Comparison of ENCODE assay signal across 22 cellular contexts in the genomic region with DNA sequence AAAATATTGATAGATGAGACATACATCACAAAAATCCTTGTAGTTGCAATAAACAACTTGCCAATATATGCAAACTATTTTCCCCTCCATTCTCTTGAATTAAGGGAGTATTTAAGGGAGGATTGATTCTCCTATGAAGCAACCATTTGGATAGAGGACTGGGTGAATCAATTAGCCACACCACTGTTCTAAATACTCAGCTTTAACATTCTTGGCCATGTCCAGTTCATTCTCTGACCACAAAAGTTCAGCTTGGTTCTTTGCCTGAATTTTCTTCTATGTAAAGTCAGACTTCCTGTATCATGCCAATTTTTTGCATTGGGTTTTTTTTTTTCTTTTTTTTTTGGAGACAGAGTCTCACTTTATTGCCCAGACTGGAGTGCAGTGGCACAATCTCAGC. TPM values are rescaled to one million over a fixed set of nuclear protein-coding genes. Genes with fewer than 3 reads are reported as not detected.
DNase-seq lines count a peak whose midpoint lies in the region; ATAC-seq, FAIRE-seq and TF ChIP-seq lines count a peak whose summit lies in the region.
"Had no signal": no experiment of that assay in that cellular context is flagged by ENCODE, and none has a peak within 500 bp of the region (broad histone marks: within the 10 kb centered on the region; RNA-seq: fewer than 3 reads in every experiment).

No MANE protein-coding gene starts in this region.

- peaks cover 13% of the 10 kb centered on the region for H3K4me1 Mint-ChIP-seq in osteocyte (ENCODE audit: unreplicated experiment)

- H3K4me2 ChIP-seq in HCT116 (ENCODE audit: low read length) = 0 out of 2 replicates have a peak overlapping the region, but pooled peaks have one; percentile 25

- no peaks in the 10 kb centered on the region for H3K36me3 ChIP-seq in HCT116 (ENCODE audit: control insufficient read depth in 1 of 2, insufficient read depth in 2 of 2, low read length in 2 of 2)
- H3K36me3 ChIP-seq: heart right ventricle had no signal

- no peak overlapping the region for H3K4me3 Mint-ChIP-seq in osteocyte (ENCODE audit: unreplicated experiment)
- H3K4me3 Mint-ChIP-seq: brain, memory B cell, nephron progenitor cell had no signal

- no peaks in the 10 kb centered on the region for H3K27me3 Mint-ChIP-seq in osteocyte (ENCODE audit: unreplicated experiment)
- H3K27me3 Mint-ChIP-seq: brain, memory B cell had no signal

- CTCF ChIA-PET in HCT116 (lab: Charles Lee) = no interaction called here

- in situ Hi-C loops in astrocyte of the cerebellum (cut with HindIII; ENCODE audit: low sequenced_read_pairs) = no loop called here

- H3K4me3 ChIP-seq in HCT116 (replicated peaks in 1 of 2; ENCODE audit: low read depth in 1 of 2, low read length in 2 of 2) (no peak overlapping the region), astrocyte of the cerebellum (ENCODE audit: low read depth, low read length) (no peak overlapping the region), foreskin fibroblast (ENCODE audit: low read depth in 1 of 2, low read length in 2 of 2) (no peak overlapping the region)
- H3K4me3 ChIP-seq: heart right ventricle had no signal

- FAIRE-seq in frontal cortex (lab: Jason Lieb, UNC) = no peak
- FAIRE-seq: H1, keratinocyte had no signal

- peaks cover 40 to 52% of the 10 kb centered on the region in 2 experiments for H3K4me1 ChIP-seq in HCT116 (ENCODE audit: control insufficient read depth in 1 of 2, insufficient read depth in 2 of 2, low read length in 2 of 2)

- H3K9me3 ChIP-seq in HCT116 (ENCODE audit: control insufficient read depth in 1 of 2, insufficient read depth in 1 of 2, low read depth in 1 of 2, low read length in 2 of 2) = no peaks in the 10 kb centered on the region
- H3K9me3 ChIP-seq: heart right ventricle had no signal

- no peaks in the 10 kb centered on the region for H3K79me2 ChIP-seq in HCT116 (ENCODE audit: insufficient read depth, low read length)

- H3K9ac ChIP-seq in HCT116 (ENCODE audit: low read length) = no peak overlapping the region

- no peak overlapping the region for H3K27ac ChIP-seq in HCT116 (ENCODE audit: low read depth, low read length)
- H3K27ac ChIP-seq: epithelial cell of prostate, heart right ventricle had no signal

- TF ChIP-seq CTCF in HCT116 (IDR thresholded peaks at IDR 0.05 in 2 of 3, conservative IDR thresholded peaks at IDR 0.05 in 1 of 3; ENCODE audit: borderline replicate concordance in 1 of 3, insufficient read depth in 1 of 3, low read depth in 2 of 3, low read length in 2 of 3) (no peak), astrocyte of the cerebellum (IDR thresholded peaks at IDR 0.05; ENCODE audit: low read depth, low read length, missing control alignments) (no peak), foreskin fibroblast (IDR thresholded peaks at IDR 0.05; ENCODE audit: low read depth, low read length) (no peak), osteocyte (IDR thresholded peaks at IDR 0.05) (no peak)

- no peaks in the 10 kb centered on the region for H3K9me2 ChIP-seq in HCT116 (ENCODE audit: insufficient read depth)

- no peak overlapping the region for H3K27ac Mint-ChIP-seq in osteocyte (ENCODE audit: unreplicated experiment)
- H3K27ac Mint-ChIP-seq: brain, memory B cell, nephron progenitor cell had no signal

- no peaks in the 10 kb centered on the region for H4K20me1 ChIP-seq in HCT116 (ENCODE audit: insufficient read depth)

- no TSS peak for BruUV-seq in HCT116 (replicated peaks; lab: Mats Ljungman, UMichigan)

- no peak for TF ChIP-seq RAD21 in HCT116 (IDR thresholded peaks at IDR 0.05; ENCODE audit: low read depth)

- DNase-seq in AG08395 (ENCODE audit: low spot score) = peak; percentile 80
- no peak for DNase-seq in HCT116 (ENCODE audit: low read depth, low spot score)
- peak; percentile 98 for DNase-seq in astrocyte of the cerebellum (ENCODE audit: low read depth)
- DNase-seq in foreskin fibroblast = peak; percentile 36 to 57
- DNase-seq in osteocyte (ENCODE audit: extremely low spot score, unreplicated experiment) = no peak
- DNase-seq in frontal cortex (ENCODE audit: low spot score in 2 of 2) = no peak
- DNase-seq: activated naive CD4-positive, alpha-beta T cell; dermis blood vessel endothelial cell; DMS153; heart right ventricle; NCI-H1930; NCI-H446 treated with DMSO at 0.1 percent for 48 hours; nephron progenitor cell; stimulated activated CD4-positive, alpha-beta T cell treated with anti-CD3 and anti-CD28 coated beads, Interleukin-12 subunit alpha, Interleukin-12 subunit beta, amount 100 ng/mL, for 4 hours; SW 1271 had no signal

- TF ChIP-seq POLR2A in HCT116 (IDR thresholded peaks at IDR 0.05; ENCODE audit: borderline replicate concordance, extremely low read depth, insufficient read depth, insufficient read length) = no peak

- POLR2A ChIA-PET in HCT116 (lab: Charles Lee) = no interaction called here

- no peaks in the 10 kb centered on the region for H3K27me3 ChIP-seq in HCT116 (ENCODE audit: insufficient read depth, low read length)
- H3K27me3 ChIP-seq: heart right ventricle had no signal

- RAD21 ChIA-PET in HCT116 (lab: Charles Lee; ENCODE audit: low non-redundant PET in 1 of 2, low total read pairs in 2 of 2, uncharacterized antibody in 2 of 2, unreplicated experiment in 2 of 2) = no interaction called here

- intact Hi-C loops in HCT116 (cut with micrococcal nuclease) = no loop called here

- no peaks in the 10 kb centered on the region for H3K9me3 Mint-ChIP-seq in osteocyte (ENCODE audit: unreplicated experiment)
- H3K9me3 Mint-ChIP-seq: brain, memory B cell, nephron progenitor cell had no signal

- no peaks in the 10 kb centered on the region for H3K36me3 Mint-ChIP-seq in osteocyte (ENCODE audit: unreplicated experiment)
- H3K36me3 Mint-ChIP-seq: brain, memory B cell had no signal

- no peak overlapping the region for H2AFZ ChIP-seq in HCT116 (ENCODE audit: low read depth, low read length, poor library complexity, severe bottlenecking)

- no peak for ATAC-seq in HCT116
- ATAC-seq in GM19455 (IDR thresholded peaks at IDR 0.05; ENCODE audit: unreplicated experiment) = no peak
- no peak for ATAC-seq in HG02885 (IDR thresholded peaks at IDR 0.05; ENCODE audit: poor library complexity, unreplicated experiment)
- ATAC-seq: heart right ventricle had no signal

TF ChIP-seq in HCT116, 20 proteins besides CTCF, POLR2A, EP300 and RAD21:
- TF ChIP-seq EGR1 (IDR thresholded peaks at IDR 0.05; ENCODE audit: low read depth) = no peak
- no peak for TF ChIP-seq SIN3A (IDR thresholded peaks at IDR 0.05; ENCODE audit: low read depth)
- TF ChIP-seq, protein P1, sequence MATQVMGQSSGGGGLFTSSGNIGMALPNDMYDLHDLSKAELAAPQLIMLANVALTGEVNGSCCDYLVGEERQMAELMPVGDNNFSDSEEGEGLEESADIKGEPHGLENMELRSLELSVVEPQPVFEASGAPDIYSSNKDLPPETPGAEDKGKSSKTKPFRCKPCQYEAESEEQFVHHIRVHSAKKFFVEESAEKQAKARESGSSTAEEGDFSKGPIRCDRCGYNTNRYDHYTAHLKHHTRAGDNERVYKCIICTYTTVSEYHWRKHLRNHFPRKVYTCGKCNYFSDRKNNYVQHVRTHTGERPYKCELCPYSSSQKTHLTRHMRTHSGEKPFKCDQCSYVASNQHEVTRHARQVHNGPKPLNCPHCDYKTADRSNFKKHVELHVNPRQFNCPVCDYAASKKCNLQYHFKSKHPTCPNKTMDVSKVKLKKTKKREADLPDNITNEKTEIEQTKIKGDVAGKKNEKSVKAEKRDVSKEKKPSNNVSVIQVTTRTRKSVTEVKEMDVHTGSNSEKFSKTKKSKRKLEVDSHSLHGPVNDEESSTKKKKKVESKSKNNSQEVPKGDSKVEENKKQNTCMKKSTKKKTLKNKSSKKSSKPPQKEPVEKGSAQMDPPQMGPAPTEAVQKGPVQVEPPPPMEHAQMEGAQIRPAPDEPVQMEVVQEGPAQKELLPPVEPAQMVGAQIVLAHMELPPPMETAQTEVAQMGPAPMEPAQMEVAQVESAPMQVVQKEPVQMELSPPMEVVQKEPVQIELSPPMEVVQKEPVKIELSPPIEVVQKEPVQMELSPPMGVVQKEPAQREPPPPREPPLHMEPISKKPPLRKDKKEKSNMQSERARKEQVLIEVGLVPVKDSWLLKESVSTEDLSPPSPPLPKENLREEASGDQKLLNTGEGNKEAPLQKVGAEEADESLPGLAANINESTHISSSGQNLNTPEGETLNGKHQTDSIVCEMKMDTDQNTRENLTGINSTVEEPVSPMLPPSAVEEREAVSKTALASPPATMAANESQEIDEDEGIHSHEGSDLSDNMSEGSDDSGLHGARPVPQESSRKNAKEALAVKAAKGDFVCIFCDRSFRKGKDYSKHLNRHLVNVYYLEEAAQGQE (IDR thresholded peaks at IDR 0.05; ENCODE audit: low read depth) = no peak
- no peak for TF ChIP-seq POLR2AphosphoS5 (IDR thresholded peaks at IDR 0.05; ENCODE audit: low read depth, low read length)
- no peak for TF ChIP-seq ELF1 (IDR thresholded peaks at IDR 0.05; ENCODE audit: borderline replicate concordance, low read depth)
- TF ChIP-seq ZFX (IDR thresholded peaks at IDR 0.05) = no peak
- TF ChIP-seq CBX3 (IDR thresholded peaks at IDR 0.05; ENCODE audit: low read depth) = no peak
- TF ChIP-seq SRF (IDR thresholded peaks at IDR 0.05; ENCODE audit: low read depth) = no peak
- TF ChIP-seq CEBPB (IDR thresholded peaks at IDR 0.05; ENCODE audit: low read depth) = no peak
- no peak for TF ChIP-seq ZNF274 (IDR thresholded peaks at IDR 0.05; ENCODE audit: low read depth, low read length)
- TF ChIP-seq, protein P2, sequence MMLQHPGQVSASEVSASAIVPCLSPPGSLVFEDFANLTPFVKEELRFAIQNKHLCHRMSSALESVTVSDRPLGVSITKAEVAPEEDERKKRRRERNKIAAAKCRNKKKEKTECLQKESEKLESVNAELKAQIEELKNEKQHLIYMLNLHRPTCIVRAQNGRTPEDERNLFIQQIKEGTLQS (IDR thresholded peaks at IDR 0.05) = no peak
- TF ChIP-seq JUND (IDR thresholded peaks at IDR 0.05) = no peak
- TF ChIP-seq EZH2phosphoT487 (IDR thresholded peaks at IDR 0.05; ENCODE audit: borderline replicate concordance) = no peak
- TF ChIP-seq, protein P3, sequence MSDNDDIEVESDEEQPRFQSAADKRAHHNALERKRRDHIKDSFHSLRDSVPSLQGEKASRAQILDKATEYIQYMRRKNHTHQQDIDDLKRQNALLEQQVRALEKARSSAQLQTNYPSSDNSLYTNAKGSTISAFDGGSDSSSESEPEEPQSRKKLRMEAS (IDR thresholded peaks at IDR 0.05) = no peak
- no peak for TF ChIP-seq YY1 (IDR thresholded peaks at IDR 0.05; ENCODE audit: extremely low read depth, insufficient replicate concordance, low read depth, low read length)
TF ChIP-seq in HCT116: peak in this region for 0.

RNA-seq across cellular contexts. Expression of a gene that starts 15.8 kb away (rescaled TPM):
- 175 TPM for total RNA-seq in HCT116 (2021; ENCODE audit: unreplicated experiment)
- polyA plus RNA-seq in HCT116 (2012) = 103 and 124 TPM in 2 replicates
- 201 and 202 TPM in 2 replicates for total RNA-seq in osteocyte
- 79.5 TPM for total RNA-seq in frontal cortex

RNA-seq across cellular contexts. Expression of a gene that starts 16.6 kb away (rescaled TPM):
- 26.4 TPM for total RNA-seq in HCT116 (2021; ENCODE audit: unreplicated experiment)
- 18.0 and 18.9 TPM in 2 replicates for polyA plus RNA-seq in HCT116 (2012)
- 30.1 and 31.0 TPM in 2 replicates for total RNA-seq in osteocyte
- total RNA-seq in frontal cortex = 4.5 TPM

Comparison
In these comparisons a context has a peak if more than half of its experiments do, and no peak if none do; other contexts are left out.
1. DNase-seq: peak in AG08395 (single experiment), astrocyte of the cerebellum (single experiment) and foreskin fibroblast (2 of 2); none in HCT116 (single experiment), osteocyte (single experiment) and frontal cortex (0 of 2).